Comparison of ENCODE assay signal across 13 cellular contexts in genomic region chr17:36933174-36934143, GRCh38. TPM values are rescaled to one million over a fixed set of nuclear protein-coding genes. Genes with fewer than 3 reads are reported as not detected.
DNase-seq lines count a peak whose midpoint lies in the region; ATAC-seq and TF ChIP-seq lines count a peak whose summit lies in the region.
"Had no signal": no experiment of that assay in that cellular context is flagged by ENCODE, and none has a peak within 500 bp of the region (broad histone marks: within the 10 kb centered on the region; RNA-seq: fewer than 3 reads in every experiment).

No MANE protein-coding gene starts in this region.

- H3K4me3 ChIP-seq in lower lobe of right lung (peak overlapping the region; percentile 7), thoracic aorta (peak overlapping the region; percentile 52), adrenal gland (peak overlapping the region in 1 of 4 donors; percentile 9)
- H3K4me3 ChIP-seq: BLaER1 treated with 17β-estradiol and CSF1 and Interleukin-3, amounts not matched to agents 10 nM and 100 nM; vagina had no signal

- H3K36me3 Mint-ChIP-seq in activated naive CD4-positive, alpha-beta T cell treated with anti-CD3 and anti-CD28 coated beads, Interleukin-2, amount 50 U/mL, for 24 hours, result no peaks in the 10 kb centered on the region
- no peaks in the 10 kb centered on the region for H3K36me3 Mint-ChIP-seq in activated naive CD8-positive, alpha-beta T cell treated with anti-CD3 and anti-CD28 coated beads, Interleukin-2, amount 50 U/mL, for 24 hours (ENCODE audit: low read depth)

- H3K9me3 ChIP-seq in lower lobe of right lung (no peaks in the 10 kb centered on the region), thoracic aorta (no peaks in the 10 kb centered on the region), adrenal gland (replicated peaks in 1 of 3) (no peaks in the 10 kb centered on the region)
- H3K9me3 ChIP-seq: vagina had no signal

- H3K4me1 ChIP-seq in lower lobe of right lung (peaks cover 69% of the 10 kb centered on the region), thoracic aorta (ENCODE audit: control insufficient read depth in 1 of 2, low read depth in 2 of 2) (peaks cover 46 to 66% of the 10 kb centered on the region in 2 donors), adrenal gland (replicated peaks in 1 of 2) (peaks cover 15 to 43% of the 10 kb centered on the region in 2 donors)

- ATAC-seq in activated naive CD8-positive, alpha-beta T cell treated with anti-CD3 and anti-CD28 coated beads, Interleukin-2, amount 50 U/mL, for 24 hours, result no peak
- ATAC-seq in lower lobe of right lung, result peak in 1 of 2 donors; percentile 15
- ATAC-seq in thoracic aorta (ENCODE audit: insufficient number of reproducible peaks, low FRiP score, low read depth), result no peak

- H3K4me3 Mint-ChIP-seq in activated naive CD4-positive, alpha-beta T cell treated with anti-CD3 and anti-CD28 coated beads, Interleukin-2, amount 50 U/mL, for 24 hours, result peak overlapping the region; percentile 24
- peak overlapping the region; percentile 40 for H3K4me3 Mint-ChIP-seq in activated naive CD8-positive, alpha-beta T cell treated with anti-CD3 and anti-CD28 coated beads, Interleukin-2, amount 50 U/mL, for 24 hours

- H3K27ac ChIP-seq in lower lobe of right lung, result no peak overlapping the region
- H3K27ac ChIP-seq in thoracic aorta, result no peak overlapping the region
- no peak overlapping the region for H3K27ac ChIP-seq in adrenal gland
- H3K27ac ChIP-seq: BLaER1 treated with 17β-estradiol and CSF1 and Interleukin-3, amounts not matched to agents 10 nM and 100 nM; vagina had no signal

- no peaks in the 10 kb centered on the region for H3K9me3 Mint-ChIP-seq in activated naive CD4-positive, alpha-beta T cell treated with anti-CD3 and anti-CD28 coated beads, Interleukin-2, amount 50 U/mL, for 24 hours
- no peaks in the 10 kb centered on the region for H3K9me3 Mint-ChIP-seq in activated naive CD8-positive, alpha-beta T cell treated with anti-CD3 and anti-CD28 coated beads, Interleukin-2, amount 50 U/mL, for 24 hours

- H3K4me1 Mint-ChIP-seq in activated naive CD4-positive, alpha-beta T cell treated with anti-CD3 and anti-CD28 coated beads, Interleukin-2, amount 50 U/mL, for 24 hours, result peaks cover 65% of the 10 kb centered on the region
- H3K4me1 Mint-ChIP-seq in activated naive CD8-positive, alpha-beta T cell treated with anti-CD3 and anti-CD28 coated beads, Interleukin-2, amount 50 U/mL, for 24 hours, result peaks cover 55% of the 10 kb centered on the region

- no peak for TF ChIP-seq POLR2A in adrenal gland (IDR thresholded peaks at IDR 0.05)

- H3K36me3 ChIP-seq in lower lobe of right lung (no peaks in the 10 kb centered on the region), thoracic aorta (no peaks in the 10 kb centered on the region), adrenal gland (replicated peaks in 1 of 2) (no peaks in the 10 kb centered on the region)
- H3K36me3 ChIP-seq: BLaER1 treated with 17β-estradiol and CSF1 and Interleukin-3, amounts not matched to agents 10 nM and 100 nM; vagina had no signal

- H3K27me3 Mint-ChIP-seq in activated naive CD4-positive, alpha-beta T cell treated with anti-CD3 and anti-CD28 coated beads, Interleukin-2, amount 50 U/mL, for 24 hours, result peaks cover 69% of the 10 kb centered on the region
- H3K27me3 Mint-ChIP-seq in activated naive CD8-positive, alpha-beta T cell treated with anti-CD3 and anti-CD28 coated beads, Interleukin-2, amount 50 U/mL, for 24 hours, result peaks cover 91% of the 10 kb centered on the region

- 10 to 16% (median 12%) methylated on average over 31 to 43 of the region's 43 CpGs for WGBS in adrenal gland, 4 donors

- no peak for TF ChIP-seq CTCF in lower lobe of right lung (IDR thresholded peaks at IDR 0.05)
- no peak for TF ChIP-seq CTCF in thoracic aorta (IDR thresholded peaks at IDR 0.05)
- TF ChIP-seq CTCF in adrenal gland (IDR thresholded peaks at IDR 0.05), result no peak

- H3K27ac Mint-ChIP-seq in activated naive CD4-positive, alpha-beta T cell treated with anti-CD3 and anti-CD28 coated beads, Interleukin-2, amount 50 U/mL, for 24 hours, result no peak overlapping the region
- H3K27ac Mint-ChIP-seq in activated naive CD8-positive, alpha-beta T cell treated with anti-CD3 and anti-CD28 coated beads, Interleukin-2, amount 50 U/mL, for 24 hours, result peak overlapping the region; percentile 29

- H3K27me3 ChIP-seq in lower lobe of right lung (ENCODE audit: low read depth) (peaks cover 100% of the 10 kb centered on the region), thoracic aorta (replicated peaks; ENCODE audit: insufficient read depth) (peaks cover 65% of the 10 kb centered on the region), adrenal gland (peaks cover 94% of the 10 kb centered on the region)

- DNase-seq in activated naive CD4-positive, alpha-beta T cell treated with Interleukin-2 at 50 U/mL for 16 hours, result no peak
- DNase-seq in activated naive CD8-positive, alpha-beta T cell treated with anti-CD3 and anti-CD28 coated beads, Interleukin-2, amount 50 U/mL, for 24 hours, result peak; percentile 12
- DNase-seq in lower lobe of right lung, result no peak
- DNase-seq in thoracic aorta (ENCODE audit: low spot score), result no peak
- no peak for DNase-seq in A172 (ENCODE audit: low spot score)
- DNase-seq in adrenal gland, result no peak
- DNase-seq in SIG-M5 (lab: John Stamatoyannopoulos, UW), result no peak
- DNase-seq: OCI-M1 had no signal

- intact Hi-C loops in lower lobe of right lung (cut with DNase I), result no loop called here
- intact Hi-C loops in adrenal gland (cut with DNase I), result no loop called here

RNA-seq across cellular contexts. Expression of gene LHX1, which starts 3.8 kb away (rescaled TPM):
- total RNA-seq in lower lobe of right lung, result not detected
- total RNA-seq in thoracic aorta, result not detected
- 0.77 and 1.4 TPM in 2 replicates for total RNA-seq in A172 (2014; rRNA removed; shearing (Covaris generic))
- not detected for total RNA-seq in adrenal gland
- not detected for polyA plus RNA-seq in adrenal gland
- total RNA-seq: LHCN-M2, lower leg skin, vagina had no signal

RNA-seq across cellular contexts. Expression of gene AATF, which starts 15.3 kb away (rescaled TPM):
- 39.6 TPM for total RNA-seq in lower lobe of right lung
- 10 to 100 TPM; 28.8 to 41.3 TPM for total RNA-seq in thoracic aorta
- total RNA-seq in A172 (2014; rRNA removed; shearing (Covaris generic)), result 79.9 and 86.2 TPM in 2 replicates
- 10 to 100 TPM; 21.0 to 58.9 (median 33.9) TPM for total RNA-seq in adrenal gland
- 10 to 100 TPM; 43.7 to 68.2 (median 47.8) TPM for polyA plus RNA-seq in adrenal gland
